In the genomic region with DNA sequence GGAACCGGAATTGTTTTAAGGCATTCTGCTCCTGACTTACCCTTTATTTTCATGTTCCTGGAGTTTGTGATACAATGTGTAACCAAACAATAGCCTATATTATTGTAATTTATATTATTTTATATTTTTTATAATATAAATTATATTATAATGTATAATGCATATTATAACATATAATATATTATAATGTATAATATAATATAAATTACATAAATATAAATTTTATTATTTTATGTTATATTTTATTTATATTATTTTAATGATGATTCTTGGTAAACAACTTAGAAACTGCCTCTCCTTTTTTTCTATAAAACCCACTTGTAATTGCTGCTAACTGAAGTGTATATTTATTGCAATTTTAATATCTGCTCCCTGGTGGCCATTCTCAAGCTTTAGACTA, we compare ENCODE assay signal across 29 cellular contexts.
"Had no signal": no experiment of that assay in that cellular context is flagged by ENCODE, and none has a peak within 500 bp of the region (broad histone marks: within the 10 kb centered on the region; RNA-seq: fewer than 3 reads in every experiment).

No MANE protein-coding gene starts in this region.

- H3K36me3 ChIP-seq: left ventricle myocardium inferior, ovary, prostate gland, suprapubic skin, thoracic aorta, tibial artery, upper lobe of right lung had no signal

- H3K27me3 Mint-ChIP-seq: memory B cell; naive thymus-derived CD4-positive, alpha-beta T cell; natural killer cell treated with Interleukin-12 subunit alpha and Interleukin-12 subunit beta and Interleukin-15 and Interleukin-18, amount 100 ng/mL, for 72 hours; stimulated activated naive B cell treated with anti-CD40 and anti-IgM and Interleukin-4, amounts not matched to agents 10 μg/mL and 1 μg/mL and 100 μg/mL, for 72 hours; stimulated activated naive CD8-positive, alpha-beta T cell treated with anti-CD3 and anti-CD28 coated beads, Interleukin-15, Interleukin-2, amounts not matched to agents 100 ng/mL and 50 ng/mL, for 24 hours had no signal

- H3K4me3 Mint-ChIP-seq: immature natural killer cell; memory B cell; naive thymus-derived CD4-positive, alpha-beta T cell; natural killer cell treated with Interleukin-12 subunit alpha and Interleukin-12 subunit beta and Interleukin-15 and Interleukin-18, amount 100 ng/mL, for 72 hours; stimulated activated naive B cell treated with anti-CD40 and anti-IgM and Interleukin-4, amounts not matched to agents 10 μg/mL and 1 μg/mL and 100 μg/mL, for 72 hours; stimulated activated naive CD8-positive, alpha-beta T cell treated with anti-CD3 and anti-CD28 coated beads, Interleukin-15, Interleukin-2, amounts not matched to agents 100 ng/mL and 50 ng/mL, for 24 hours had no signal

- H3K27ac ChIP-seq: left ventricle myocardium inferior, ovary, prostate gland, skin epidermis, suprapubic skin, thoracic aorta, tibial artery, upper lobe of right lung had no signal

- H3K27me3 ChIP-seq: ovary, suprapubic skin, tibial artery, upper lobe of right lung had no signal

- H3K4me1 ChIP-seq: left ventricle myocardium inferior, prostate gland, suprapubic skin, tibial artery, upper lobe of right lung had no signal

- FAIRE-seq: islet of Langerhans, urothelium cell line had no signal

- H3K27ac Mint-ChIP-seq: immature natural killer cell; memory B cell; naive thymus-derived CD4-positive, alpha-beta T cell; natural killer cell treated with Interleukin-12 subunit alpha and Interleukin-12 subunit beta and Interleukin-15 and Interleukin-18, amount 100 ng/mL, for 72 hours; stimulated activated naive B cell treated with anti-CD40 and anti-IgM and Interleukin-4, amounts not matched to agents 10 μg/mL and 1 μg/mL and 100 μg/mL, for 72 hours; stimulated activated naive CD8-positive, alpha-beta T cell treated with anti-CD3 and anti-CD28 coated beads, Interleukin-15, Interleukin-2, amounts not matched to agents 100 ng/mL and 50 ng/mL, for 24 hours had no signal

- ATAC-seq: mucosa of descending colon; naive thymus-derived CD4-positive, alpha-beta T cell; natural killer cell treated with Interleukin-12 subunit alpha and Interleukin-12 subunit beta and Interleukin-15 and Interleukin-18, amount 100 ng/mL, for 72 hours; right cardiac atrium; sciatic nerve; stimulated activated naive B cell treated with anti-CD40 and anti-IgM and Interleukin-4, amounts not matched to agents 10 μg/mL and 1 μg/mL and 100 μg/mL, for 72 hours; upper lobe of right lung had no signal

- DNase-seq: hippocampal formation; immature natural killer cell; left ventricle myocardium inferior; midbrain; mucosa of descending colon; naive thymus-derived CD4-positive, alpha-beta T cell; ovary; posterior cingulate gyrus; retina; right cardiac atrium; stimulated activated CD4-positive, alpha-beta T cell treated with anti-CD3 and anti-CD28 coated beads, Interleukin-12 subunit alpha, Interleukin-12 subunit beta, amount 100 ng/mL, for 4 hours; stimulated activated CD4-positive, alpha-beta T cell treated with anti-CD3 and anti-CD28 coated beads, Interleukin-15, amount 100 ng/mL, for 24 hours; stimulated activated CD4-positive, alpha-beta T cell treated with anti-CD3 and anti-CD28 coated beads, Interleukin-2, amount 100 ng/mL, for 24 hours; stimulated activated CD4-positive, alpha-beta T cell treated with anti-CD3 and anti-CD28 coated beads, Interleukin-4, amount 100 ng/mL, for 1 hour; stimulated activated naive B cell treated with anti-CD40 and anti-IgM and Interleukin-4, amounts not matched to agents 10 μg/mL and 1 μg/mL and 100 μg/mL, for 72 hours; tibial artery; trophoblast cell; upper lobe of right lung had no signal

- H3K9me3 ChIP-seq: left ventricle myocardium inferior, mucosa of descending colon, ovary, prostate gland, suprapubic skin, thoracic aorta, tibial artery, upper lobe of right lung had no signal

- H3K36me3 Mint-ChIP-seq: immature natural killer cell; memory B cell; naive thymus-derived CD4-positive, alpha-beta T cell; natural killer cell treated with Interleukin-12 subunit alpha and Interleukin-12 subunit beta and Interleukin-15 and Interleukin-18, amount 100 ng/mL, for 72 hours; stimulated activated naive B cell treated with anti-CD40 and anti-IgM and Interleukin-4, amounts not matched to agents 10 μg/mL and 1 μg/mL and 100 μg/mL, for 72 hours had no signal

- H3K4me1 Mint-ChIP-seq: immature natural killer cell; memory B cell; naive thymus-derived CD4-positive, alpha-beta T cell; stimulated activated naive B cell treated with anti-CD40 and anti-IgM and Interleukin-4, amounts not matched to agents 10 μg/mL and 1 μg/mL and 100 μg/mL, for 72 hours had no signal

- H3K4me3 ChIP-seq: left ventricle myocardium inferior, lung, mucosa of descending colon, ovary, prostate gland, skin epidermis, suprapubic skin, thoracic aorta, tibial artery, upper lobe of right lung had no signal
